Comparison of ENCODE assay signal across 1 cellular context in the genomic region with DNA sequence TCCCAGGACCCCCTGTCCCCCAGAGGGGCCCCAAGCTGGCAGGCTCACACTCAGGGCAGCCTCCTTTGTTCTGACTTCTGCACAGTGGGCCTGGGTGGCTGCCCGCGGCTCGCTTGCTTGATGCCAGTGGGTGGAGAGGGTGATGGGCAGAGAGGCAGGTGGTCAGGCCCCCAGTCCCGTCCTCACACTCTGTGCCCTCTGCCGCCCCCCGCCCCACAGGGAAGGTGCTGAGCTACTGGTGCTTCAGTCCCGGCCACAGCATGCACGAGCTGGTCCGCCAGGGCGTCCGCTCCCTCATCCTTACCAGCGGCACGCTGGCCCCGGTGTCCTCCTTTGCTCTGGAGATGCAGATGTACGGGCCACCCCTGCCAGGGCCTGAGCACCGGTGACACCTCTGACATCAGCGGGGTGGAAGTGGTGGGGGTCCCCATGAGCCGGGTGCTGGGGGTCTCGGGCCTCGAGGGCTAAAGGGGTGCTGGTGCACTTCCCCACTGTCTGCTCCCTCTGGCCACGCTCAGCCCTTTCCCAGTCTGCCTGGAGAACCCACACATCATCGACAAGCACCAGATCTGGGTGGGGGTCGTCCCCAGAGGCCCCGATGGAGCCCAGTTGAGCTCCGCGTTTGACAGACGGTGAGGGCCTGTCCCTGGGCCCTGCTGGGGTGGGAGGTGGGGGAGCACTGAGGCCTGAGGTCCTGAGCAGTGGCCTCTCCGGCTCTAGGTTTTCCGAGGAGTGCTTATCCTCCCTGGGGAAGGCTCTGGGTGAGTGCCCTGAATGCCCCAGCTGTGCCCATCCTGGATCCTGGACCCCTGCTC.
TF ChIP-seq lines count a peak whose summit lies in the region.

No MANE protein-coding gene starts in this region.

TF ChIP-seq in IMR-90, 13 proteins besides CTCF, POLR2A, EP300 and RAD21:
- TF ChIP-seq RCOR1 (IDR thresholded peaks at IDR 0.05; ENCODE audit: insufficient replicate concordance, low read length), result no peak
